ENCODE assay signal across 1 cellular context in the genomic region with DNA sequence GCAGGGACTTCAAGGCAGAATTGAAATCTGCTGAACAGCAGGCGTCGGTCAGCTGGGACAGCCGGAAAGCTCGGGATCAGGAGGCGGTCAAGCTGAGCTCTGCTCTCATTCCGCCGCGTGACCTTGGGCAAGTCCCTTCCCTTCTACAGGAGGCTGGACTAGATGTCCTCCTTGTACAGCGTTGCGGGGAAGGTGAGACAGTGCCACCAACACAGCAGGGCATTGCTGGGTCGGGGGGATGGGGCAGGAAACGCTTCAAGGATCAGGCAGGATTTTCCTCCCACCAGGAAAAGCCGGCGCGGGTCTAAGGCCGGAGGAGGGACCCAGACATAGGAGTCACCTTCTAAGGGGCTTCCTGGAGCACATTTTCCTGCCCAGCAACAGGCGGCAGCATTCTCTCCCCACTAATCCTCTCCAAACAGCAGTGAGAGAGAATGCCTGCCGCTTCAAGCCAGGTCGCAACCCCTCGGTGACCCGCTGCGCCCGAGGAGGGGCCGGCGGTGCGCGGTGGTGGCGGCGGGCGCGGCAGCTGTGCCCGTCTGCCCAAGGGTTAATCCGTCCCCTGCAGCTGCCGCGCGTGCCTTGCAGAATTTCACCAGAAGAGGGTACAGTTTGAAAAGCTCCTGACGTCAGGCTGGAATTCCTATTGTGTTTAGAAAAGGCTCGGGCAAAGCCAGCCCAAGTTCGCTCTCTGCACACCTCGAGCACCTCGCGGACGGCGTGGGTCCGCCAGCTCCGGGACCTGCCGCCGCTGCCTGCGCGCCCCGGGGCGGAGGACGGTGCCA.
TF ChIP-seq lines count a peak whose summit lies in the region.

A gene with protein sequence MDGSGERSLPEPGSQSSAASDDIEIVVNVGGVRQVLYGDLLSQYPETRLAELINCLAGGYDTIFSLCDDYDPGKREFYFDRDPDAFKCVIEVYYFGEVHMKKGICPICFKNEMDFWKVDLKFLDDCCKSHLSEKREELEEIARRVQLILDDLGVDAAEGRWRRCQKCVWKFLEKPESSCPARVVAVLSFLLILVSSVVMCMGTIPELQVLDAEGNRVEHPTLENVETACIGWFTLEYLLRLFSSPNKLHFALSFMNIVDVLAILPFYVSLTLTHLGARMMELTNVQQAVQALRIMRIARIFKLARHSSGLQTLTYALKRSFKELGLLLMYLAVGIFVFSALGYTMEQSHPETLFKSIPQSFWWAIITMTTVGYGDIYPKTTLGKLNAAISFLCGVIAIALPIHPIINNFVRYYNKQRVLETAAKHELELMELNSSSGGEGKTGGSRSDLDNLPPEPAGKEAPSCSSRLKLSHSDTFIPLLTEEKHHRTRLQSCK (plus strand): TSS at position 644 of the 785 bp plus-strand sequence. CDS start 493 bp downstream, outside the sequence.

TF ChIP-seq in WTC11, 78 proteins besides CTCF, POLR2A, EP300 and RAD21 (continued from another document):
- TF ChIP-seq, protein P1, sequence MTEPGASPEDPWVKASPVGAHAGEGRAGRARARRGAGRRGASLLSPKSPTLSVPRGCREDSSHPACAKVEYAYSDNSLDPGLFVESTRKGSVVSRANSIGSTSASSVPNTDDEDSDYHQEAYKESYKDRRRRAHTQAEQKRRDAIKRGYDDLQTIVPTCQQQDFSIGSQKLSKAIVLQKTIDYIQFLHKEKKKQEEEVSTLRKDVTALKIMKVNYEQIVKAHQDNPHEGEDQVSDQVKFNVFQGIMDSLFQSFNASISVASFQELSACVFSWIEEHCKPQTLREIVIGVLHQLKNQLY (CRISPR knock-in tag; IDR thresholded peaks at IDR 0.05) = no peak
- TF ChIP-seq MYBL2 (CRISPR knock-in tag; IDR thresholded peaks at IDR 0.05) (0 out of 2 replicates have a peak, but pooled peaks have one; percentile 33), TP53 (CRISPR knock-in tag; IDR thresholded peaks at IDR 0.05) (0 out of 2 replicates have a peak, but pooled peaks have one; percentile 53), ZBTB21 (CRISPR knock-in tag; IDR thresholded peaks at IDR 0.05; ENCODE audit: borderline replicate concordance) (peak; percentile 35; the same call in 1 of the 2 replicates), RELA (CRISPR knock-in tag; IDR thresholded peaks at IDR 0.05; ENCODE audit: borderline replicate concordance) (no peak), USF2 (CRISPR knock-in tag; IDR thresholded peaks at IDR 0.05) (0 out of 2 replicates have a peak, but pooled peaks have one; percentile 5), ZNF512 (CRISPR knock-in tag; IDR thresholded peaks at IDR 0.05; ENCODE audit: borderline replicate concordance) (no peak), AR (CRISPR knock-in tag; IDR thresholded peaks at IDR 0.05) (no peak), TEAD4 (CRISPR knock-in tag; IDR thresholded peaks at IDR 0.05) (no peak), PRRX2 (CRISPR knock-in tag; IDR thresholded peaks at IDR 0.05) (no peak), ZNF263 (CRISPR knock-in tag; IDR thresholded peaks at IDR 0.05; ENCODE audit: low read depth) (no peak), NFE2L1 (CRISPR knock-in tag; IDR thresholded peaks at IDR 0.05) (no peak), FOXK1 (CRISPR knock-in tag; IDR thresholded peaks at IDR 0.05) (no peak), FOXP1 (CRISPR knock-in tag; IDR thresholded peaks at IDR 0.05; ENCODE audit: borderline replicate concordance) (peak; percentile 26; the same call in 1 of the 2 replicates), NFATC4 (CRISPR knock-in tag; IDR thresholded peaks at IDR 0.05) (no peak), STAT6 (CRISPR knock-in tag; conservative IDR thresholded peaks at IDR 0.05; ENCODE audit: low read depth) (no peak)
- TF ChIP-seq, protein P2, sequence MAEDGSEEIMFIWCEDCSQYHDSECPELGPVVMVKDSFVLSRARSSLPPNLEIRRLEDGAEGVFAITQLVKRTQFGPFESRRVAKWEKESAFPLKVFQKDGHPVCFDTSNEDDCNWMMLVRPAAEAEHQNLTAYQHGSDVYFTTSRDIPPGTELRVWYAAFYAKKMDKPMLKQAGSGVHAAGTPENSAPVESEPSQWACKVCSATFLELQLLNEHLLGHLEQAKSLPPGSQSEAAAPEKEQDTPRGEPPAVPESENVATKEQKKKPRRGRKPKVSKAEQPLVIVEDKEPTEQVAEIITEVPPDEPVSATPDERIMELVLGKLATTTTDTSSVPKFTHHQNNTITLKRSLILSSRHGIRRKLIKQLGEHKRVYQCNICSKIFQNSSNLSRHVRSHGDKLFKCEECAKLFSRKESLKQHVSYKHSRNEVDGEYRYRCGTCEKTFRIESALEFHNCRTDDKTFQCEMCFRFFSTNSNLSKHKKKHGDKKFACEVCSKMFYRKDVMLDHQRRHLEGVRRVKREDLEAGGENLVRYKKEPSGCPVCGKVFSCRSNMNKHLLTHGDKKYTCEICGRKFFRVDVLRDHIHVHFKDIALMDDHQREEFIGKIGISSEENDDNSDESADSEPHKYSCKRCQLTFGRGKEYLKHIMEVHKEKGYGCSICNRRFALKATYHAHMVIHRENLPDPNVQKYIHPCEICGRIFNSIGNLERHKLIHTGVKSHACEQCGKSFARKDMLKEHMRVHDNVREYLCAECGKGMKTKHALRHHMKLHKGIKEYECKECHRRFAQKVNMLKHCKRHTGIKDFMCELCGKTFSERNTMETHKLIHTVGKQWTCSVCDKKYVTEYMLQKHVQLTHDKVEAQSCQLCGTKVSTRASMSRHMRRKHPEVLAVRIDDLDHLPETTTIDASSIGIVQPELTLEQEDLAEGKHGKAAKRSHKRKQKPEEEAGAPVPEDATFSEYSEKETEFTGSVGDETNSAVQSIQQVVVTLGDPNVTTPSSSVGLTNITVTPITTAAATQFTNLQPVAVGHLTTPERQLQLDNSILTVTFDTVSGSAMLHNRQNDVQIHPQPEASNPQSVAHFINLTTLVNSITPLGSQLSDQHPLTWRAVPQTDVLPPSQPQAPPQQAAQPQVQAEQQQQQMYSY (CRISPR knock-in tag; IDR thresholded peaks at IDR 0.05) = peak; percentile 73
- TF ChIP-seq, protein P3, sequence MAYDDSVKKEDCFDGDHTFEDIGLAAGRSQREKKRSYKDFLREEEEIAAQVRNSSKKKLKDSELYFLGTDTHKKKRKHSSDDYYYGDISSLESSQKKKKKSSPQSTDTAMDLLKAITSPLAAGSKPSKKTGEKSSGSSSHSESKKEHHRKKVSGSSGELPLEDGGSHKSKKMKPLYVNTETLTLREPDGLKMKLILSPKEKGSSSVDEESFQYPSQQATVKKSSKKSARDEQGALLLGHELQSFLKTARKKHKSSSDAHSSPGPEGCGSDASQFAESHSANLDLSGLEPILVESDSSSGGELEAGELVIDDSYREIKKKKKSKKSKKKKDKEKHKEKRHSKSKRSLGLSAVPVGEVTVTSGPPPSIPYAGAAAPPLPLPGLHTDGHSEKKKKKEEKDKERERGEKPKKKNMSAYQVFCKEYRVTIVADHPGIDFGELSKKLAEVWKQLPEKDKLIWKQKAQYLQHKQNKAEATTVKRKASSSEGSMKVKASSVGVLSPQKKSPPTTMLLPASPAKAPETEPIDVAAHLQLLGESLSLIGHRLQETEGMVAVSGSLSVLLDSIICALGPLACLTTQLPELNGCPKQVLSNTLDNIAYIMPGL (CRISPR knock-in tag; IDR thresholded peaks at IDR 0.05) = peak; percentile 74; the same call in 1 of the 2 replicates
- TF ChIP-seq, protein P4, sequence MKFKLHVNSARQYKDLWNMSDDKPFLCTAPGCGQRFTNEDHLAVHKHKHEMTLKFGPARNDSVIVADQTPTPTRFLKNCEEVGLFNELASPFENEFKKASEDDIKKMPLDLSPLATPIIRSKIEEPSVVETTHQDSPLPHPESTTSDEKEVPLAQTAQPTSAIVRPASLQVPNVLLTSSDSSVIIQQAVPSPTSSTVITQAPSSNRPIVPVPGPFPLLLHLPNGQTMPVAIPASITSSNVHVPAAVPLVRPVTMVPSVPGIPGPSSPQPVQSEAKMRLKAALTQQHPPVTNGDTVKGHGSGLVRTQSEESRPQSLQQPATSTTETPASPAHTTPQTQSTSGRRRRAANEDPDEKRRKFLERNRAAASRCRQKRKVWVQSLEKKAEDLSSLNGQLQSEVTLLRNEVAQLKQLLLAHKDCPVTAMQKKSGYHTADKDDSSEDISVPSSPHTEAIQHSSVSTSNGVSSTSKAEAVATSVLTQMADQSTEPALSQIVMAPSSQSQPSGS (CRISPR knock-in tag; IDR thresholded peaks at IDR 0.05; ENCODE audit: borderline replicate concordance, low read depth) = no peak
